10 cellular contexts compared by ENCODE assay signal in genomic region chr2:102186676-102187190, GRCh38. TPM values are rescaled to one million over a fixed set of nuclear protein-coding genes. Genes with fewer than 3 reads are reported as not detected.
DNase-seq lines count a peak whose midpoint lies in the region; ATAC-seq and TF ChIP-seq lines count a peak whose summit lies in the region.
"Had no signal": no experiment of that assay in that cellular context is flagged by ENCODE, and none has a peak within 500 bp of the region (broad histone marks: within the 10 kb centered on the region; RNA-seq: fewer than 3 reads in every experiment).

IL1RL2 (plus strand) TSS chr2:102187023; CDS start chr2:102187868, 845 bp downstream.

- H3K9me3 ChIP-seq in endodermal cell (ENCODE audit: control insufficient read depth, low read length) = no peaks in the 10 kb centered on the region
- no peaks in the 10 kb centered on the region for H3K9me3 ChIP-seq in transverse colon

- no peak within 1 kb of the TSS for H3K9ac ChIP-seq in endodermal cell (ENCODE audit: extremely low read depth, low read length, poor library complexity, severe bottlenecking)

- intact Hi-C loops in transverse colon (cut with DNase I; ENCODE audit: low total_unique reads) = loop anchor here (10.0 kb wide), 1 partner anchor 58 kb away; no protein-coding TSS in a partner anchor

- H3K36me3 Mint-ChIP-seq in endodermal cell (ENCODE audit: low read depth) = peaks cover 4% of the 10 kb centered on the region
- no peaks in the 10 kb centered on the region for H3K36me3 Mint-ChIP-seq in naive thymus-derived CD8-positive, alpha-beta T cell

- no peak within 1 kb of the TSS for H3K27ac Mint-ChIP-seq in endodermal cell
- H3K27ac Mint-ChIP-seq in naive thymus-derived CD8-positive, alpha-beta T cell = peak within 1 kb of the TSS in 3 of 10 donors; percentile 9 to 69 (median 65)

- peaks cover 4% of the 10 kb centered on the region for H3K9me3 Mint-ChIP-seq in endodermal cell
- no peaks in the 10 kb centered on the region for H3K9me3 Mint-ChIP-seq in naive thymus-derived CD8-positive, alpha-beta T cell

- peaks cover 46% of the 10 kb centered on the region for H3K27me3 ChIP-seq in endodermal cell (ENCODE audit: control insufficient read depth, insufficient read depth, low read length, poor library complexity, severe bottlenecking)
- no peaks in the 10 kb centered on the region for H3K27me3 ChIP-seq in transverse colon

- ATAC-seq in naive thymus-derived CD8-positive, alpha-beta T cell = no peak
- ATAC-seq in HG03097 (IDR thresholded peaks at IDR 0.05; ENCODE audit: low FRiP score, unreplicated experiment) (no peak), GM21390 (IDR thresholded peaks at IDR 0.05; ENCODE audit: unreplicated experiment) (no peak)

- H3K4me1 ChIP-seq in endodermal cell (ENCODE audit: control insufficient read depth, insufficient read depth, low read length) (no peaks in the 10 kb centered on the region), transverse colon (peaks cover 0 to 19% (median 7%) of the 10 kb centered on the region in 4 donors)

- no peak for TF ChIP-seq POLR2A in transverse colon (IDR thresholded peaks at IDR 0.05)

- no peak within 1 kb of the TSS for H3K4me3 ChIP-seq in endodermal cell (ENCODE audit: low read length)
- peak within 1 kb of the TSS; percentile 32 to 54 (median 44) for H3K4me3 ChIP-seq in transverse colon

- DNase-seq in activated effector memory CD4-positive, alpha-beta T cell treated with anti-CD3 and anti-CD28 coated beads, Interleukin-2, amount 50 U/mL, for 16 hours = peak; percentile 77
- DNase-seq in activated effector memory CD4-positive, alpha-beta T cell treated with Interleukin-2 at 50 U/mL for 16 hours = no peak
- DNase-seq in endodermal cell (no peak), transverse colon (peak; percentile 46)
- DNase-seq in naive thymus-derived CD8-positive, alpha-beta T cell = no peak
- DNase-seq in stimulated activated naive CD4-positive, alpha-beta T cell treated with Interleukin-2 at 50 U/mL for 16 hours (lab: John Stamatoyannopoulos, UW) = no peak
- DNase-seq: islet precursor cell had no signal

- WGBS in endodermal cell (ENCODE audit: insufficient coverage in 1 of 2, insufficient read length in 1 of 2), 2 experiments = 60 to 87% methylated on average over 3 to 14 of the region's 14 CpGs
- 33 to 55% methylated on average over 1 to 14 of the region's 14 CpGs for WGBS in transverse colon (ENCODE audit: low coverage in 1 of 2), 2 donors

- no peak within 1 kb of the TSS for H3K27ac ChIP-seq in endodermal cell (ENCODE audit: low read depth, low read length)
- H3K27ac ChIP-seq in transverse colon = peak within 1 kb of the TSS; percentile 27 to 68 (median 54)
- H3K27ac ChIP-seq: C4-2B had no signal

- no peak for TF ChIP-seq EP300 in transverse colon (IDR thresholded peaks at IDR 0.05; ENCODE audit: low read depth)

- peak within 1 kb of the TSS; percentile 55 for H3K4me3 Mint-ChIP-seq in endodermal cell
- H3K4me3 Mint-ChIP-seq in naive thymus-derived CD8-positive, alpha-beta T cell = peak within 1 kb of the TSS; percentile 81 to 92 (median 84)

- peaks cover 57% of the 10 kb centered on the region for H3K27me3 Mint-ChIP-seq in endodermal cell (ENCODE audit: insufficient read depth)
- peaks cover 18 to 49% (median 29%) of the 10 kb centered on the region in 5 donors for H3K27me3 Mint-ChIP-seq in naive thymus-derived CD8-positive, alpha-beta T cell

- no peaks in the 10 kb centered on the region for H3K4me1 Mint-ChIP-seq in endodermal cell
- H3K4me1 Mint-ChIP-seq in naive thymus-derived CD8-positive, alpha-beta T cell = peaks cover 4 to 9% (median 7%) of the 10 kb centered on the region in 4 donors

- TF ChIP-seq CTCF in endodermal cell (conservative IDR thresholded peaks at IDR 0.05) (no peak), transverse colon (IDR thresholded peaks at IDR 0.05) (no peak)

- H3K36me3 ChIP-seq in endodermal cell (ENCODE audit: control insufficient read depth, insufficient read depth, low read length) (no peaks in the 10 kb centered on the region), transverse colon (no peaks in the 10 kb centered on the region)

- POLR2A ChIA-PET in naive thymus-derived CD8-positive, alpha-beta T cell (lab: Charles Lee) = no interaction called here

- in situ Hi-C loops in transverse colon (cut with MboI; ENCODE audit: low pct_ligation_motif_present in 1 of 4, low pct_unique_long_range_greater_than_20kb in 1 of 4, low sequenced_read_pairs in 3 of 4) = no loop called here

RNA-seq across cellular contexts. Expression of gene IL1RL2, which starts in this region (rescaled TPM):
- total RNA-seq in endodermal cell (under 1 TPM; 0.38 to 0.44 TPM), transverse colon (1 to 10 TPM in 2 of 4 donors, not detected in 2; 1.5 to 1.9 TPM)
- not detected for polyA plus RNA-seq in endodermal cell (2013, experiment 1 of 2)
- polyA plus RNA-seq in endodermal cell (2013, experiment 2 of 2) = not detected
- not detected for total RNA-seq in naive thymus-derived CD8-positive, alpha-beta T cell
- not detected for polyA plus RNA-seq in naive thymus-derived CD8-positive, alpha-beta T cell

Comparison
In these comparisons a context has a peak if more than half of its experiments do, and no peak if none do; other contexts are left out.
1. DNase-seq: peak in activated effector memory CD4-positive, alpha-beta T cell treated with anti-CD3 and anti-CD28 coated beads, Interleukin-2, amount 50 U/mL, for 16 hours (single experiment) and transverse colon (single experiment); none in activated effector memory CD4-positive, alpha-beta T cell treated with Interleukin-2 at 50 U/mL for 16 hours (single experiment), endodermal cell (single experiment), naive thymus-derived CD8-positive, alpha-beta T cell (0 of 10) and stimulated activated naive CD4-positive, alpha-beta T cell treated with Interleukin-2 at 50 U/mL for 16 hours (single experiment).